29 cellular contexts compared by ENCODE assay signal in genomic region chr12:39386335-39386734, GRCh38.
"Had no signal": no experiment of that assay in that cellular context is flagged by ENCODE, and none has a peak within 500 bp of the region (broad histone marks: within the 10 kb centered on the region; RNA-seq: fewer than 3 reads in every experiment).

No MANE protein-coding gene starts in this region.

- H3K27me3 ChIP-seq: neural progenitor cell, ovary, right lobe of liver, sigmoid colon, suprapubic skin, testis, tibial artery, transverse colon, upper lobe of right lung, uterus had no signal

- ATAC-seq: naive thymus-derived CD8-positive, alpha-beta T cell; natural killer cell treated with Interleukin-12 subunit alpha and Interleukin-12 subunit beta and Interleukin-15 and Interleukin-18, amount 100 ng/mL, for 72 hours; psoas muscle; stimulated activated memory B cell treated with anti-CD40 and anti-IgM and Interleukin-4, amounts not matched to agents 10 μg/mL and 1 μg/mL and 100 μg/mL, for 72 hours; stimulated activated naive CD8-positive, alpha-beta T cell treated with anti-CD3 and anti-CD28 coated beads, Interleukin-15, amount 100 ng/mL, for 72 hours; stimulated activated naive CD8-positive, alpha-beta T cell treated with anti-CD3 and anti-CD28 coated beads, Interleukin-15, Interleukin-2, amounts not matched to agents 100 U/mL and 50 U/mL, for 24 hours; upper lobe of right lung had no signal

- H3K79me2 ChIP-seq: parathyroid adenoma had no signal

- H3K27ac Mint-ChIP-seq: naive thymus-derived CD8-positive, alpha-beta T cell; natural killer cell treated with Interleukin-12 subunit alpha and Interleukin-12 subunit beta and Interleukin-15 and Interleukin-18, amount 100 ng/mL, for 72 hours; nephron progenitor cell; neural progenitor cell; progenitor cell of endocrine pancreas; stimulated activated memory B cell treated with anti-CD40 and anti-IgM and Interleukin-4, amounts not matched to agents 10 μg/mL and 1 μg/mL and 100 μg/mL, for 72 hours; stimulated activated naive CD8-positive, alpha-beta T cell treated with anti-CD3 and anti-CD28 coated beads, Interleukin-15, amount 100 ng/mL, for 72 hours; type B pancreatic cell had no signal

- H3K36me3 Mint-ChIP-seq: stimulated activated memory B cell treated with anti-CD40 and anti-IgM and Interleukin-4, amounts not matched to agents 10 μg/mL and 1 μg/mL and 100 μg/mL, for 72 hours; type B pancreatic cell had no signal

- H3K4me1 ChIP-seq: neural progenitor cell, parathyroid adenoma, psoas muscle, right lobe of liver, sigmoid colon, suprapubic skin, testis, tibial artery, transverse colon, upper lobe of right lung, uterus had no signal

- DNase-seq: naive thymus-derived CD8-positive, alpha-beta T cell; nephron progenitor cell; occipital lobe; ovary; posterior cingulate gyrus; psoas muscle; right lobe of liver; sigmoid colon; small intestine; stimulated activated CD4-positive, alpha-beta T cell treated with anti-CD3 and anti-CD28 coated beads, Interleukin-15, amount 100 ng/mL, for 24 hours; stimulated activated CD4-positive, alpha-beta T cell treated with anti-CD3 and anti-CD28 coated beads, Interleukin-2, amount 100 ng/mL, for 24 hours; stimulated activated CD4-positive, alpha-beta T cell treated with anti-CD3 and anti-CD28 coated beads, Interleukin-2, amount 100 ng/mL, for 48 hours; stimulated activated CD4-positive, alpha-beta T cell treated with anti-CD3 and anti-CD28 coated beads, Interleukin-4, amount 100 ng/mL, for 24 hours; stimulated activated naive CD4-positive, alpha-beta T cell; stimulated activated naive CD8-positive, alpha-beta T cell treated with anti-CD3 and anti-CD28 coated beads, Interleukin-15, amount 100 ng/mL, for 72 hours; stimulated activated naive CD8-positive, alpha-beta T cell treated with anti-CD3 and anti-CD28 coated beads, Interleukin-15, Interleukin-2, amounts not matched to agents 100 U/mL and 50 U/mL, for 24 hours; substantia nigra; testis; tibial artery; transverse colon; upper lobe of right lung; uterus had no signal

- H2AFZ ChIP-seq: neural progenitor cell, parathyroid adenoma had no signal

- H3K9me3 Mint-ChIP-seq: naive thymus-derived CD8-positive, alpha-beta T cell; natural killer cell treated with Interleukin-12 subunit alpha and Interleukin-12 subunit beta and Interleukin-15 and Interleukin-18, amount 100 ng/mL, for 72 hours; nephron progenitor cell; stimulated activated memory B cell treated with anti-CD40 and anti-IgM and Interleukin-4, amounts not matched to agents 10 μg/mL and 1 μg/mL and 100 μg/mL, for 72 hours; stimulated activated naive CD8-positive, alpha-beta T cell treated with anti-CD3 and anti-CD28 coated beads, Interleukin-15, amount 100 ng/mL, for 72 hours; type B pancreatic cell had no signal

- H3K9me3 ChIP-seq: ovary, psoas muscle, right lobe of liver, sigmoid colon, suprapubic skin, testis, tibial artery, transverse colon, upper lobe of right lung, uterus had no signal

- H3K4me2 ChIP-seq: neural progenitor cell had no signal

- H3K4me3 Mint-ChIP-seq: naive thymus-derived CD8-positive, alpha-beta T cell; natural killer cell treated with Interleukin-12 subunit alpha and Interleukin-12 subunit beta and Interleukin-15 and Interleukin-18, amount 100 ng/mL, for 72 hours; nephron progenitor cell; neural progenitor cell; stimulated activated memory B cell treated with anti-CD40 and anti-IgM and Interleukin-4, amounts not matched to agents 10 μg/mL and 1 μg/mL and 100 μg/mL, for 72 hours; stimulated activated naive CD8-positive, alpha-beta T cell treated with anti-CD3 and anti-CD28 coated beads, Interleukin-15, amount 100 ng/mL, for 72 hours; type B pancreatic cell had no signal

- H3K4me1 Mint-ChIP-seq: nephron progenitor cell; stimulated activated memory B cell treated with anti-CD40 and anti-IgM and Interleukin-4, amounts not matched to agents 10 μg/mL and 1 μg/mL and 100 μg/mL, for 72 hours; stimulated activated naive CD8-positive, alpha-beta T cell treated with anti-CD3 and anti-CD28 coated beads, Interleukin-15, amount 100 ng/mL, for 72 hours had no signal

- H3K27ac ChIP-seq: neural progenitor cell, ovary, parathyroid adenoma, psoas muscle, right lobe of liver, sigmoid colon, suprapubic skin, testis, tibial artery, transverse colon, upper lobe of right lung, uterus had no signal

- H3K4me3 ChIP-seq: neural progenitor cell, ovary, psoas muscle, right lobe of liver, sigmoid colon, suprapubic skin, testis, tibial artery, transverse colon, upper lobe of right lung, uterus had no signal

- H3K36me3 ChIP-seq: neural progenitor cell, ovary, right lobe of liver, sigmoid colon, suprapubic skin, tibial artery, transverse colon, upper lobe of right lung, uterus had no signal
